In the genomic region with DNA sequence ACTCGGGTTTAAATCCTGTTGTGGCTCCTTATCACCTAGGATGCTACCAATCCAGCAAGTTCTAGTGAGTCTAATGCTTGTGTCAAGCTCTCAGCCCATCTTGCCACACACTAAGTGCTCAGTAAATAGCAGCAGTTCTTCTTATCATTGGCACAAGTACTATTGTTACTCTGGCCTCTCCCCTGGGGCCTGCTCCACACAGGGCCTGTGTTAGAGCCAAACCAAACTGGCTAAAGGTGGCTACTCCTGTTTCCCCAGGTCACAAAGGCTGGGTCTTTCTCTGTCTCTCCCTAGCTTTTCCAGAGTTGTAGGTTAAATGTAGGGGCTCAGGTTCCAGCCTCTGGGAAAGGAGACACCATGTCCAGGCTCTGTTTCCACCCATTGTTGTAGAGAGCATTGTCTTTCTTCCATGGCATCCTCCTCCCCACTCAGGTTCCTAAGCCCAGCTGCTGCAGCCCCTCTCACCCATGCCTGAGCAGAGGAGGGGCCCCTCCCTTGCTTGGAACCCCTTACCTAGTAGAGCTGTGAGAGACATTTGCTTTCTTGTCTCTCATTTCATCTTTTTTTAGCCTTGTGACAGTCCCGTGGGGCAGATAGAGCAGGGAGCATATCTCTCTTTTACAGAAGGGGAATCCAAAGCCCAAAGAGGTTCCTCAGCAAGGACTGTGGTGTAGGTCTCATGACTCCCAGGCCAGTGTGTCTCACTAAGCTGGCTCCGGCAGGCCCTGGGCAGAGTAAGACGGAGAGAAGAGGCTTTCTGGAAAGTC, we compare ENCODE assay signal across 24 cellular contexts. TPM values are rescaled to one million over a fixed set of nuclear protein-coding genes. Genes with fewer than 3 reads are reported as not detected.
DNase-seq lines count a peak whose midpoint lies in the region; ATAC-seq, FAIRE-seq and TF ChIP-seq lines count a peak whose summit lies in the region.
"Had no signal": no experiment of that assay in that cellular context is flagged by ENCODE, and none has a peak within 500 bp of the region (broad histone marks: within the 10 kb centered on the region; RNA-seq: fewer than 3 reads in every experiment).

No MANE protein-coding gene starts in this region.

- H3K9me1 ChIP-seq in K562 (ENCODE audit: control insufficient read depth, insufficient read depth, low read length): no peaks in the 10 kb centered on the region

- TF ChIP-seq EP300 in K562 (IDR thresholded peaks at IDR 0.05; ENCODE audit: low read length): no peak

- H3K36me3 ChIP-seq in K562 (ENCODE audit: control insufficient read depth, insufficient read depth, low read length): no peaks in the 10 kb centered on the region
- H3K36me3 ChIP-seq: right lobe of liver had no signal

- peaks cover 22 to 76% of the 10 kb centered on the region in 2 experiments; a peak in 3 of 5 replicates for H3K27me3 ChIP-seq in K562 (ENCODE audit: control insufficient read depth in 2 of 2, insufficient read depth in 2 of 2, low read length in 2 of 2)
- H3K27me3 ChIP-seq: right lobe of liver had no signal

- in situ Hi-C loops in K562 (cut with MboI): no loop called here

- peak overlapping the region; percentile 14; the same call in 1 of the 2 replicates for H3K4me2 ChIP-seq in K562 (ENCODE audit: insufficient read depth, low read length)
- H3K4me2 ChIP-seq: GM23338 had no signal

- no peak for TF ChIP-seq POLR2A in K562 (conservative IDR thresholded peaks at IDR 0.05)

- POLR2A ChIA-PET in K562 (lab: Yijun Ruan, JAX): interaction anchor here (0.7 kb wide), 1 partner anchor 479 kb away, joined by 3 read pairs; no protein-coding TSS in a partner anchor

- TF ChIP-seq RAD21 in K562 (CRISPR knock-in tag; conservative IDR thresholded peaks at IDR 0.05 in 1 of 2, IDR thresholded peaks at IDR 0.05 in 1 of 2): no peak

- H3K4me1 ChIP-seq in K562 (replicated peaks in 1 of 2; ENCODE audit: control insufficient read depth in 2 of 2, insufficient read depth in 2 of 2, low read length in 2 of 2): peaks cover 5% of the 10 kb centered on the region in 2 experiments; a peak in 3 of 5 replicates
- H3K4me1 ChIP-seq: right lobe of liver had no signal

- no peak overlapping the region for H3K27ac ChIP-seq in K562 (ENCODE audit: extremely low read depth, low read depth, low read length)
- H3K27ac ChIP-seq: right lobe of liver had no signal

- no peak overlapping the region for H3K4me3 ChIP-seq in K562
- H3K4me3 ChIP-seq: GM23338, right lobe of liver had no signal

- WGBS in K562 (ENCODE audit: insufficient coverage, low coverage, missing lambda C conversion rate): 15% methylated on average over 4 of the region's 4 CpGs

- no peak overlapping the region for H3K9ac ChIP-seq in K562 (ENCODE audit: insufficient read depth in 1 of 2, low read depth in 2 of 2, low read length in 2 of 2)

- BruUV-seq in K562 (replicated peaks; lab: Mats Ljungman, UMichigan): no TSS peak

- ATAC-seq in K562 (peak; percentile 19; the same call in 1 of the 3 replicates), HG02884 (IDR thresholded peaks at IDR 0.05; ENCODE audit: unreplicated experiment) (no peak)
- ATAC-seq: activated naive CD4-positive, alpha-beta T cell treated with anti-CD3 and anti-CD28 coated beads, Interleukin-2, amount 50 U/mL, for 72 hours; esophagus mucosa; GM23338; HepG2; right lobe of liver had no signal

- TF ChIP-seq CTCF in K562 (IDR thresholded peaks at IDR 0.05 in 2 of 3, conservative IDR thresholded peaks at IDR 0.05 in 1 of 3; ENCODE audit: insufficient read depth in 2 of 3, low read depth in 1 of 3, low read length in 3 of 3): no peak

- DNase-seq in NCI-H2107 treated with DMSO at 0.1 percent for 48 hours (lab: John Stamatoyannopoulos, UW; ENCODE audit: unreplicated experiment): peak; percentile 15
- DNase-seq in NCI-H2107 (lab: John Stamatoyannopoulos, UW): no peak
- peak; percentile 47 for DNase-seq in NCI-H2029 (lab: John Stamatoyannopoulos, UW)
- peak in 1 of 4 experiments; percentile 44 for DNase-seq in K562 (ENCODE audit: extremely low read depth in 1 of 4, low spot score in 3 of 4)
- peak; percentile 51 for DNase-seq in posterior vena cava (ENCODE audit: low spot score)
- no peak for DNase-seq in GF-D8 (lab: John Stamatoyannopoulos, UW)
- DNase-seq in SIG-M5 (lab: John Stamatoyannopoulos, UW): no peak
- DNase-seq: activated CD4-positive, alpha-beta T cell treated with anti-CD3 and anti-CD28 coated beads for 48 hours; cerebellar nuclear complex; COR-L47; effector CD4-positive, alpha-beta T cell; NCI-H1105; NCI-H774; SHP77 treated with DMSO at 0.1 percent for 48 hours; stimulated activated CD4-positive, alpha-beta T cell treated with anti-CD3 and anti-CD28 coated beads, Interleukin-15, amount 100 ng/mL, for 24 hours had no signal

- no peak overlapping the region for H2AFZ ChIP-seq in K562 (ENCODE audit: low read depth, low read length)
- H2AFZ ChIP-seq: GM23338 had no signal

- H3K79me2 ChIP-seq in K562 (ENCODE audit: control insufficient read depth, insufficient read depth, low read length): no peaks in the 10 kb centered on the region

- CTCF ChIA-PET in K562 (lab: Yijun Ruan, JAX; ENCODE audit: low intra/inter-chr PET ratio): no interaction called here

- H4K20me1 ChIP-seq in K562 (replicated peaks; ENCODE audit: control insufficient read depth, insufficient read depth, low read length): peaks cover 8% of the 10 kb centered on the region; the same call in 1 of the 2 replicates

- no peaks in the 10 kb centered on the region for H3K9me3 ChIP-seq in K562 (replicated peaks; ENCODE audit: control insufficient read depth, insufficient read depth, low read depth, low read length)
- H3K9me3 ChIP-seq: right lobe of liver had no signal

- intact Hi-C loops in K562 (cut with micrococcal nuclease): no loop called here
- intact Hi-C loops in posterior vena cava (cut with DNase I): no loop called here

- FAIRE-seq in K562 (lab: Jason Lieb, UNC): no peak
- FAIRE-seq: A204.1, HepG2 had no signal

TF ChIP-seq in K562, 482 proteins besides CTCF, POLR2A, EP300 and RAD21 (continues in another document):
- TF ChIP-seq ZNF175 (CRISPR knock-in tag; IDR thresholded peaks at IDR 0.05; ENCODE audit: low read depth) (no peak), ZNF212 (CRISPR knock-in tag; IDR thresholded peaks at IDR 0.05) (no peak), ZNF583 (CRISPR knock-in tag; IDR thresholded peaks at IDR 0.05) (no peak), KHSRP (IDR thresholded peaks at IDR 0.05) (no peak), PTTG1 (tag; IDR thresholded peaks at IDR 0.05; ENCODE audit: low read depth) (no peak), HOXB6 (CRISPR knock-in tag; IDR thresholded peaks at IDR 0.05; ENCODE audit: borderline replicate concordance) (no peak)
- TF ChIP-seq, protein P1, sequence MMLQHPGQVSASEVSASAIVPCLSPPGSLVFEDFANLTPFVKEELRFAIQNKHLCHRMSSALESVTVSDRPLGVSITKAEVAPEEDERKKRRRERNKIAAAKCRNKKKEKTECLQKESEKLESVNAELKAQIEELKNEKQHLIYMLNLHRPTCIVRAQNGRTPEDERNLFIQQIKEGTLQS (IDR thresholded peaks at IDR 0.05): no peak
- TF ChIP-seq, protein P1 (CRISPR knock-in tag; conservative IDR thresholded peaks at IDR 0.05): no peak

RNA-seq across cellular contexts. Expression of a gene that starts 56.4 kb away (rescaled TPM):
- total RNA-seq in K562 (2011; cell fraction: chromatin; rRNA removed; ENCODE audit: low replicate concordance): 0.11 and 0.49 TPM in 2 replicates
- 0.13 and 0.17 TPM in 2 replicates for total RNA-seq in K562 (2011; cell fraction: nucleolus; rRNA removed)
- not detected in 2 replicates for total RNA-seq in K562 (2011; cell fraction: nucleoplasm; rRNA removed)
- total RNA-seq in K562 (2014; rRNA removed) (0.05 and 0.33 TPM in 2 replicates), K562 (2014; rRNA removed; fragmentation: Illumina TruSeq; extraction: Trizol) (not detected in 2 replicates), K562 (2015; rRNA removed; fragmentation: Illumina TruSeq; extraction: Trizol) (not detected in 2 replicates), K562 (2021) (0.07 TPM in 1 of 2 replicates, not detected in the other), posterior vena cava (under 1 TPM; 0.29 to 0.32 TPM)
- polyA plus RNA-seq in K562 (2011; rRNA removed) (0.07 and 0.11 TPM in 2 replicates), K562 (2014; fragmentation: Illumina TruSeq; extraction: Trizol) (not detected in 2 replicates), K562 (2014; fragmentation: Nextera tagmentation; extraction: Ambion mirVana) (not detected), K562 (2014; rRNA removed) (0.03 TPM in 1 of 2 replicates, not detected in the other)
- polyA plus RNA-seq in K562 (2011; cell fraction: cytosol; rRNA removed): 0.12 and 0.24 TPM in 2 replicates
- polyA plus RNA-seq in K562 (2011; cell fraction: nucleus; rRNA removed): 0.22 and 0.31 TPM in 2 replicates
- 0.03 and 0.12 TPM in 2 replicates for polyA plus RNA-seq in K562 (2012)
- polyA minus RNA-seq in K562 (2011; rRNA and poly(A)+ RNA removed): 0.04 TPM in 1 of 2 replicates, not detected in the other
- polyA minus RNA-seq in K562 (2011; cell fraction: cytosol; rRNA and poly(A)+ RNA removed): not detected in 2 replicates
- under 0.01 TPM in 1 of 2 replicates, not detected in the other for polyA minus RNA-seq in K562 (2011; cell fraction: nucleus; rRNA and poly(A)+ RNA removed)
- total RNA-seq: Daoy, esophagus mucosa, osteocyte had no signal
- polyA plus RNA-seq: HepG2 had no signal

Comparison
In these comparisons a context has a peak if more than half of its experiments do, and no peak if none do; other contexts are left out.
1. DNase-seq: peak in NCI-H2107 treated with DMSO at 0.1 percent for 48 hours (single experiment), NCI-H2029 (single experiment) and posterior vena cava (single experiment); none in NCI-H2107 (single experiment), GF-D8 (single experiment) and SIG-M5 (single experiment).